ENCODE assay signal across 1 cellular context in the genomic region with DNA sequence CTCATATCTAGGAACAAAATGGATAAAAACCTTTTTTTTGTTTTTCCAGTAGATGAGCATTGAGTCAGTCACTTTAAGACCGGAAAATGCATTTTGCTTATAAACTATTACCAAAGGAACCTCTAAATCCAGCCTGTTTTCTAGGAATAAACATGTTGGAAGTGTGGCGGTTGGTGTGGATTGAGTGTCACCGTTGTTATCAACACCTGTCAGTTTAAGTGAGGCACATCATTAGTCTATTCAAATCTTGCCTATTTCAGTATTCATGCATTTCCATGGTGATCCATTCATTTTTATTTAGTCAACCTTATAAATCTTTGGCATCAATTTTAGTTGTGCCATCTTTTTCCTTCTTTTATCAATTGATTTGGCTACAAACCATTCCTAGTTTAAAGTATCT.
TF ChIP-seq lines count a peak whose summit lies in the region.

No MANE protein-coding gene starts in this region.

TF ChIP-seq in IMR-90, 13 proteins besides CTCF, POLR2A, EP300 and RAD21:
- no peak for TF ChIP-seq MXI1 (IDR thresholded peaks at IDR 0.05; ENCODE audit: borderline replicate concordance, low read depth, low read length)
- no peak for TF ChIP-seq RCOR1 (IDR thresholded peaks at IDR 0.05; ENCODE audit: insufficient replicate concordance, low read length)
- no peak for TF ChIP-seq MAZ (IDR thresholded peaks at IDR 0.05; ENCODE audit: borderline replicate concordance, low read depth, low read length)
- TF ChIP-seq, protein P1, sequence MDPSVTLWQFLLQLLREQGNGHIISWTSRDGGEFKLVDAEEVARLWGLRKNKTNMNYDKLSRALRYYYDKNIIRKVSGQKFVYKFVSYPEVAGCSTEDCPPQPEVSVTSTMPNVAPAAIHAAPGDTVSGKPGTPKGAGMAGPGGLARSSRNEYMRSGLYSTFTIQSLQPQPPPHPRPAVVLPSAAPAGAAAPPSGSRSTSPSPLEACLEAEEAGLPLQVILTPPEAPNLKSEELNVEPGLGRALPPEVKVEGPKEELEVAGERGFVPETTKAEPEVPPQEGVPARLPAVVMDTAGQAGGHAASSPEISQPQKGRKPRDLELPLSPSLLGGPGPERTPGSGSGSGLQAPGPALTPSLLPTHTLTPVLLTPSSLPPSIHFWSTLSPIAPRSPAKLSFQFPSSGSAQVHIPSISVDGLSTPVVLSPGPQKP (IDR thresholded peaks at IDR 0.05; ENCODE audit: borderline replicate concordance, low read depth, low read length): no peak
- no peak for TF ChIP-seq CHD1 (IDR thresholded peaks at IDR 0.05; ENCODE audit: low read depth, low read length)
- no peak for TF ChIP-seq NFE2L2 (IDR thresholded peaks at IDR 0.05; ENCODE audit: low read depth, low read length)
- TF ChIP-seq MAFK (IDR thresholded peaks at IDR 0.05; ENCODE audit: low read depth, low read length): no peak
- TF ChIP-seq RFX5 (IDR thresholded peaks at IDR 0.05; ENCODE audit: low read depth, low read length): no peak
- no peak for TF ChIP-seq BHLHE40 (IDR thresholded peaks at IDR 0.05; ENCODE audit: low read depth, low read length)
- no peak for TF ChIP-seq FOS (IDR thresholded peaks at IDR 0.05; ENCODE audit: low read depth, low read length)
- TF ChIP-seq CEBPB (IDR thresholded peaks at IDR 0.05; ENCODE audit: low read depth, low read length): no peak
- no peak for TF ChIP-seq SMC3 (IDR thresholded peaks at IDR 0.05; ENCODE audit: low read depth, low read length)
- TF ChIP-seq, protein P2, sequence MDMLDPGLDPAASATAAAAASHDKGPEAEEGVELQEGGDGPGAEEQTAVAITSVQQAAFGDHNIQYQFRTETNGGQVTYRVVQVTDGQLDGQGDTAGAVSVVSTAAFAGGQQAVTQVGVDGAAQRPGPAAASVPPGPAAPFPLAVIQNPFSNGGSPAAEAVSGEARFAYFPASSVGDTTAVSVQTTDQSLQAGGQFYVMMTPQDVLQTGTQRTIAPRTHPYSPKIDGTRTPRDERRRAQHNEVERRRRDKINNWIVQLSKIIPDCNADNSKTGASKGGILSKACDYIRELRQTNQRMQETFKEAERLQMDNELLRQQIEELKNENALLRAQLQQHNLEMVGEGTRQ (IDR thresholded peaks at IDR 0.05; ENCODE audit: low read depth, low read length): no peak
